29 cellular contexts compared by ENCODE assay signal in the genomic region with DNA sequence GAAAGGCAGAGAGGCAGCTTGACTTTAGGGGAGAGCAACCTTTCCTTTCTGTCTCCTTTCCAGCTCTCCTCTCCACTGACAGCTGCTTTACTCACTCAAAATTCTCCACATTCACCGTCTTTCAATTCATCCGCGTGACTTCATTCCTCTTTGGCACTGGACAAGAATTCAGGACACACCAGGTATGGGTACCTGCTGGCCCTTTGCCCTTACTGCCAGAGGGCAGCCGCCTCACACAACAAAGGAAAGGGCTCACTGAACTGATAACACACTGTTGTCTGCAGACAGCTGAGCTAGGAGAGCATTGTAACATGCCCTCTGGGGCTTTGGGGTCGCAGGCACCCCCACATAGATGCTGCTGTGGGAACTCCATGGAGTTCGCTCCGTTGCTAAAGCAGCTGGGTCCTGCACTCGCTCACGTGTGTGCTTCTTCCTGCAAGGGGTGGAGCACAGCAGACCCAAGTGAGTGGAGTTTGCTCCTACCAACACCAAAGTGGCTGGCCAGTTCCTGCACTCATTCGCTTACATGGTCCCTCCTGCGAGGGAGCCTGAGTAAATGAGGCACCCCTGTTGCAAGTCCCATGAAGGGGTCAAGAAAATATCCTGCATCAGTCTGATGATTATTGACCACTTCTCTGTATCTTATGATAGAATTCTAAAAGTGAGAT.
"Had no signal": no experiment of that assay in that cellular context is flagged by ENCODE, and none has a peak within 500 bp of the region (broad histone marks: within the 10 kb centered on the region; RNA-seq: fewer than 3 reads in every experiment).

No MANE protein-coding gene starts in this region.

- H3K27ac ChIP-seq: adrenal gland, SJCRH30, SK-N-MC had no signal

- H3K27me3 ChIP-seq: adrenal gland, SJCRH30 had no signal

- H3K4me1 ChIP-seq: adrenal gland, SJCRH30 had no signal

- ATAC-seq: activated CD4-positive, alpha-beta T cell treated with anti-CD3 and anti-CD28 coated beads for 36 hours; activated CD4-positive, CD25-positive, alpha-beta regulatory T cell treated with anti-CD3 and anti-CD28 coated beads, Interleukin-2, amount 50 U/mL, for 24 hours; activated naive CD4-positive, alpha-beta T cell treated with anti-CD3 and anti-CD28 coated beads, Interleukin-2, amount 50 U/mL, for 72 hours; activated T-cell treated with anti-CD3 and anti-CD28 coated beads, Interleukin-2, amount 50 U/mL, for 4 hours; Panc1 had no signal

- H3K36me3 ChIP-seq: adrenal gland, SJCRH30 had no signal

- H3K4me1 Mint-ChIP-seq: activated CD4-positive, alpha-beta T cell treated with anti-CD3 and anti-CD28 coated beads for 36 hours; activated CD4-positive, alpha-beta T cell treated with anti-CD3 and anti-CD28 coated beads, Interleukin-2, amount 10 ng/mL, durations not matched to agents 7 days and 5 days; brain had no signal

- H3K36me3 Mint-ChIP-seq: brain had no signal

- H3K4me3 Mint-ChIP-seq: activated CD4-positive, alpha-beta T cell treated with anti-CD3 and anti-CD28 coated beads for 36 hours; activated CD4-positive, alpha-beta T cell treated with anti-CD3 and anti-CD28 coated beads, Interleukin-2, amount 10 ng/mL, durations not matched to agents 7 days and 5 days; activated naive CD4-positive, alpha-beta T cell treated with anti-CD3 and anti-CD28 coated beads for 36 hours; activated T-cell treated with anti-CD3 and anti-CD28 coated beads, Interleukin-2, amount 50 U/mL, for 4 hours; activated T-helper 1 cell treated with anti-CD3 and anti-CD28 coated beads, Interleukin-12 subunit alpha, Interleukin-12 subunit beta, Interleukin-2, Interleukin-4 antibody, amounts not matched to agents 30 ng/mL and 10 ng/mL and 1 ng/mL, durations not matched to agents 14 hours and 24 hours and 36 hours; brain had no signal

- H3K4me3 ChIP-seq: adrenal gland, SJCRH30, SK-N-MC had no signal

- H3K27ac Mint-ChIP-seq: activated CD4-positive, alpha-beta T cell treated with anti-CD3 and anti-CD28 coated beads for 36 hours; activated CD4-positive, alpha-beta T cell treated with anti-CD3 and anti-CD28 coated beads, Interleukin-2, amount 10 ng/mL, durations not matched to agents 7 days and 5 days; activated naive CD4-positive, alpha-beta T cell treated with anti-CD3 and anti-CD28 coated beads for 36 hours; activated naive CD4-positive, alpha-beta T cell treated with anti-CD3 and anti-CD28 coated beads, Interleukin-2, amount 50 U/mL, for 72 hours; activated T-helper 1 cell treated with anti-CD3 and anti-CD28 coated beads, Interleukin-12 subunit alpha, Interleukin-12 subunit beta, Interleukin-2, Interleukin-4 antibody, amounts not matched to agents 30 ng/mL and 10 ng/mL and 1 ng/mL, durations not matched to agents 14 hours and 24 hours and 36 hours; brain had no signal

- H3K9me3 ChIP-seq: adrenal gland, SJCRH30 had no signal

- DNase-seq: activated CD4-positive, alpha-beta T cell treated with anti-CD3 and anti-CD28 coated beads for 36 hours; activated CD4-positive, alpha-beta T cell treated with anti-CD3 and anti-CD28 coated beads, Interleukin-2, amount 10 ng/mL, durations not matched to agents 7 days and 5 days; activated CD4-positive, alpha-beta T cell treated with anti-CD3 and anti-CD28 coated beads, Interleukin-2, amount 50 U/mL, for 48 hours; activated CD8-positive, alpha-beta memory T cell treated with anti-CD3 and anti-CD28 coated beads, Interleukin-2, amount 50 U/mL, for 4 hours; activated gamma-delta T cell treated with Interleukin-2 at 50 U/mL for 16 hours; activated naive CD4-positive, alpha-beta T cell treated with anti-CD3 and anti-CD28 coated beads for 36 hours; activated T-cell treated with anti-CD3 and anti-CD28 coated beads for 4 hours; activated T-cell treated with anti-CD3 and anti-CD28 coated beads, Interleukin-2, amount 50 U/mL, for 4 hours; adrenal gland; central memory CD4-positive, alpha-beta T cell; NCI-H1092 treated with DMSO at 0.1 percent for 48 hours; NCI-H1417 treated with DMSO at 0.1 percent for 48 hours; NCI-H187 treated with DMSO at 0.1 percent for 48 hours; NCI-H2081; NCI-H2171 treated with DMSO at 0.1 percent for 48 hours; NCI-H226; NCI-H446 treated with DMSO at 0.1 percent for 48 hours; NCI-H524; NCI-H69; NCI-H82; SHP77; SJCRH30; T1000 had no signal

- H3K27me3 Mint-ChIP-seq: activated CD4-positive, alpha-beta T cell treated with anti-CD3 and anti-CD28 coated beads for 36 hours; activated CD4-positive, alpha-beta T cell treated with anti-CD3 and anti-CD28 coated beads, Interleukin-2, amount 10 ng/mL, durations not matched to agents 7 days and 5 days; brain had no signal
